Comparison of ENCODE assay signal across 23 cellular contexts in the genomic region with DNA sequence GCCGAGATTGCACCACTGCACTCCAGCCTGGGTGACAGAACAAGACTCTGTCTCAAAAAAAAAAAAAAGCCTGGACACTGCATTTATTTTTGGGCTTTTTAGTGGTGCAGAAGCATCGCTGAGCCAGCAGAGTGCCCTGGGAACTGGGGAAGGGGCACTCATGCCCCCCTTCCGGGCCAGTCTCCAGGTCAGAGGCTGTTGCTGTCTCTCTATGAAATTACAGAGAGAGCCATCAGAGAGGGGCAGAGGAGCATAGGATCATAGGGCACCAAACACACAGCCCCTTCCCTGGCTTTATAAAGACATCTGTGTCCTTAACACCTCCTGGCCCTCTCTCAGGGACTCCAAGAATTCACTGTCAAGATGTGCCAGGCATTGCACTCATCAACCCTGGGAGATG.
"Had no signal": no experiment of that assay in that cellular context is flagged by ENCODE, and none has a peak within 500 bp of the region (broad histone marks: within the 10 kb centered on the region; RNA-seq: fewer than 3 reads in every experiment).

No MANE protein-coding gene starts in this region.

- H3K9me3 ChIP-seq: colonic mucosa, esophagus muscularis mucosa, esophagus squamous epithelium, gastrocnemius medialis, gastroesophageal sphincter, heart left ventricle, heart right ventricle had no signal

- H3K4me1 ChIP-seq: colonic mucosa, esophagus muscularis mucosa, foreskin keratinocyte, gastroesophageal sphincter, heart left ventricle, heart right ventricle had no signal

- DNase-seq: colonic mucosa; cortex of kidney; dermis blood vessel endothelial cell; dorsolateral prefrontal cortex; effector CD4-positive, alpha-beta T cell; effector CD8-positive, alpha-beta T cell; effector memory CD4-positive, alpha-beta T cell; effector memory CD8-positive, alpha-beta T cell; endodermal cell; erythroblast; esophagus squamous epithelium; foreskin fibroblast; foreskin keratinocyte; foreskin melanocyte; gastrocnemius medialis; glutamatergic neuron; head of caudate nucleus; heart left ventricle; heart right ventricle had no signal

- H3K4me3 ChIP-seq: colonic mucosa, coronary artery, dorsolateral prefrontal cortex, esophagus muscularis mucosa, esophagus squamous epithelium, gastrocnemius medialis, gastroesophageal sphincter, heart left ventricle, heart right ventricle had no signal

- H3K27ac ChIP-seq: colonic mucosa, coronary artery, epithelial cell of prostate, esophagus muscularis mucosa, esophagus squamous epithelium, foreskin keratinocyte, gastrocnemius medialis, gastroesophageal sphincter, heart left ventricle, heart right ventricle had no signal

- H3K36me3 ChIP-seq: colonic mucosa, esophagus squamous epithelium had no signal

- H3K27me3 ChIP-seq: colonic mucosa, dorsolateral prefrontal cortex, esophagus muscularis mucosa, esophagus squamous epithelium, foreskin keratinocyte, gastrocnemius medialis, gastroesophageal sphincter, heart left ventricle, heart right ventricle had no signal

- ATAC-seq: effector memory CD8-positive, alpha-beta T cell; foreskin keratinocyte; gastrocnemius medialis; gastroesophageal sphincter; heart left ventricle had no signal
